In the genomic region with DNA sequence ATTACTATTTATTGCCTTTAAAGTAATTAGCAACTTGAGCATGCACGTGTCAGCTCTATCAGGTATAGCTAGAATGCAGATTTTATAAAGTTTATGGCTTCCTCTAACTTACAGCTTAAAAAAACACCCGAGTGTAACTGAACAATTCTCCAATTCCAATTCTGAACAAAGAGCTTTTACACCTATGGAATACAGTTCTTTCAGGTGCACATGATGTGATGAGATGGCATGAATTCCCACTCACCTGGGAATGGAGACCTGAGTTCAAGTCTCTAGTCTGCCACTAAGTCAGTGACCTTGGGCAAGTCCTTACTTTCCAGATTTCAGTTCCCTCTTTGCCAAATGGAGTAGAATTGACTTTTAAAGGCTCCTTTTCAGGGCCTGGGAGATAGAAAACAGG, we compare ENCODE assay signal across 8 cellular contexts. TPM values are rescaled to one million over a fixed set of nuclear protein-coding genes. Genes with fewer than 3 reads are reported as not detected.
DNase-seq lines count a peak whose midpoint lies in the region; ATAC-seq and TF ChIP-seq lines count a peak whose summit lies in the region.

No MANE protein-coding gene starts in this region.

- peak overlapping the region; percentile 99 for H3K27ac ChIP-seq in 22Rv1
- peak overlapping the region; percentile 99 for H3K27ac ChIP-seq in mesodermal cell (ENCODE audit: low read depth, low read length, severe bottlenecking)

- peak overlapping the region; percentile 99 for H3K27ac Mint-ChIP-seq in MCF 10A (ENCODE audit: low read depth, unreplicated experiment)

- no peaks in the 10 kb centered on the region for H3K27me3 Mint-ChIP-seq in MCF 10A (ENCODE audit: insufficient read depth, unreplicated experiment)

- H3K9me3 Mint-ChIP-seq in MCF 10A (ENCODE audit: unreplicated experiment), result no peaks in the 10 kb centered on the region

- no peak for TF ChIP-seq CTCF in 22Rv1 (IDR thresholded peaks at IDR 0.05)
- no peak for TF ChIP-seq CTCF in MCF 10A (IDR thresholded peaks at IDR 0.05; ENCODE audit: unreplicated experiment)

- ATAC-seq in HG03442 (IDR thresholded peaks at IDR 0.05; ENCODE audit: unreplicated experiment), result no peak
- ATAC-seq in HG03342 (IDR thresholded peaks at IDR 0.05; ENCODE audit: unreplicated experiment), result no peak
- no peak for ATAC-seq in left colon
- ATAC-seq in GM18868 (IDR thresholded peaks at IDR 0.05; ENCODE audit: unreplicated experiment), result no peak

- intact Hi-C loops in MCF 10A (cut with micrococcal nuclease), result no loop called here
- intact Hi-C loops in left colon (cut with DNase I, micrococcal nuclease), result loop anchor here in 1 of 2 donors (5.0 kb wide), 2 partner anchors 224 to 474 kb away; no protein-coding TSS in a partner anchor

- WGBS in mesodermal cell (ENCODE audit: insufficient coverage in 2 of 2), 2 experiments, result 10% methylated on average over 2 of the region's 2 CpGs; no CpG with 5 or more reads in 1 of the 2 experiments

- H3K36me3 ChIP-seq in mesodermal cell (ENCODE audit: control insufficient read depth, insufficient read depth, low read length), result peaks cover 28% of the 10 kb centered on the region

- H3K4me3 Mint-ChIP-seq in MCF 10A (ENCODE audit: unreplicated experiment), result peak overlapping the region; percentile 78

- H3K36me3 Mint-ChIP-seq in MCF 10A (ENCODE audit: insufficient read depth, unreplicated experiment), result peaks cover 64% of the 10 kb centered on the region

- H3K4me3 ChIP-seq in mesodermal cell (ENCODE audit: extremely low read depth, insufficient read depth, low read length, poor library complexity, severe bottlenecking), result peak overlapping the region; percentile 82

- peaks cover 22% of the 10 kb centered on the region for H3K4me1 Mint-ChIP-seq in MCF 10A (ENCODE audit: insufficient read depth, unreplicated experiment)

- POLR2A ChIA-PET in MCF 10A (lab: Yijun Ruan, JAX), result interaction anchor here (0.6 to 6.2 kb wide), 24 partner anchors 34 to 459 kb away, joined by 3 to 176 read pairs (median 6); no protein-coding TSS in a partner anchor

- no TSS peak for BruUV-seq in MCF 10A (replicated peaks; lab: Mats Ljungman, UMichigan)

- no peaks in the 10 kb centered on the region for H3K9me3 ChIP-seq in mesodermal cell (ENCODE audit: control insufficient read depth, low read length)

- DNase-seq in HT-29 (ENCODE audit: low spot score) (peak; percentile 61), MCF 10A (ENCODE audit: unreplicated experiment) (peak; percentile 23), left colon (no peak)

- H3K4me1 ChIP-seq in mesodermal cell (ENCODE audit: control insufficient read depth, insufficient read depth, low read length, poor library complexity, severe bottlenecking), result peaks cover 18% of the 10 kb centered on the region

- CTCF ChIA-PET in MCF 10A (lab: Yijun Ruan, JAX), result interaction anchor here (0.6 to 2.3 kb wide), 17 partner anchors 11 to 459 kb away, joined by 3 to 9 read pairs (median 4); no protein-coding TSS in a partner anchor

RNA-seq across cellular contexts. Expression of gene ZFAND5, which starts 1.8 kb away (rescaled TPM):
- 204 and 236 TPM in 2 replicates for total RNA-seq in HT-29 (2014; rRNA removed; shearing (Covaris generic))
- 91.7 and 107 TPM in 2 replicates for total RNA-seq in MCF 10A (2022)
- 210 TPM for polyA plus RNA-seq in mesodermal cell (2013, experiment 1 of 2)
- 203 TPM for polyA plus RNA-seq in mesodermal cell (2013, experiment 2 of 2)
- total RNA-seq in left colon, result 100 to 1,000 TPM; 105 to 161 TPM

Comparison
In these comparisons a context has a peak if more than half of its experiments do, and no peak if none do; other contexts are left out.
1. DNase-seq: peak in HT-29 (single experiment) and MCF 10A (single experiment); none in left colon (0 of 2).